Comparison of ENCODE assay signal across 13 cellular contexts in genomic region chr11:134237557-134237922, GRCh38. TPM values are rescaled to one million over a fixed set of nuclear protein-coding genes. Genes with fewer than 3 reads are reported as not detected.
DNase-seq lines count a peak whose midpoint lies in the region; ATAC-seq and TF ChIP-seq lines count a peak whose summit lies in the region.
"Had no signal": no experiment of that assay in that cellular context is flagged by ENCODE, and none has a peak within 500 bp of the region (broad histone marks: within the 10 kb centered on the region; RNA-seq: fewer than 3 reads in every experiment).

No MANE protein-coding gene starts in this region.

- CTCF ChIA-PET in T-cell (lab: Charles Lee) = no interaction called here

- H3K27ac Mint-ChIP-seq in activated naive CD8-positive, alpha-beta T cell treated with anti-CD3 and anti-CD28 coated beads, Interleukin-2, amount 10 ng/mL, durations not matched to agents 7 days and 5 days = peak overlapping the region; percentile 9
- no peak overlapping the region for H3K27ac Mint-ChIP-seq in activated naive CD8-positive, alpha-beta T cell treated with anti-CD3 and anti-CD28 coated beads, Interleukin-2, amount 50 U/mL, for 24 hours
- H3K27ac Mint-ChIP-seq in T-cell = peak overlapping the region; percentile 2 to 11
- H3K27ac Mint-ChIP-seq in endothelial cell (ENCODE audit: unreplicated experiment) = no peak overlapping the region
- H3K27ac Mint-ChIP-seq: B cell had no signal

- DNase-seq in activated naive CD8-positive, alpha-beta T cell treated with anti-CD3 and anti-CD28 coated beads, Interleukin-2, amount 10 ng/mL, durations not matched to agents 7 days and 5 days = no peak
- no peak for DNase-seq in activated naive CD8-positive, alpha-beta T cell treated with anti-CD3 and anti-CD28 coated beads, Interleukin-2, amount 50 U/mL, for 24 hours
- DNase-seq in T-cell (no peak), endothelial cell (ENCODE audit: low spot score) (no peak), C1 segment of cervical spinal cord (lab: John Stamatoyannopoulos, UW) (no peak)
- no peak for DNase-seq in effector CD4-positive, alpha-beta T cell
- DNase-seq: ACHN, Caco-2, HCEC 1CT, NCI-H187 treated with DMSO at 0.1 percent for 48 hours, NCI-H446 had no signal

- no peak overlapping the region for H3K4me3 Mint-ChIP-seq in activated naive CD8-positive, alpha-beta T cell treated with anti-CD3 and anti-CD28 coated beads, Interleukin-2, amount 10 ng/mL, durations not matched to agents 7 days and 5 days
- H3K4me3 Mint-ChIP-seq in activated naive CD8-positive, alpha-beta T cell treated with anti-CD3 and anti-CD28 coated beads, Interleukin-2, amount 50 U/mL, for 24 hours = no peak overlapping the region
- H3K4me3 Mint-ChIP-seq in T-cell (no peak overlapping the region), endothelial cell (ENCODE audit: unreplicated experiment) (peak overlapping the region; percentile 19)
- H3K4me3 Mint-ChIP-seq: B cell had no signal

- H3K27me3 Mint-ChIP-seq in activated naive CD8-positive, alpha-beta T cell treated with anti-CD3 and anti-CD28 coated beads, Interleukin-2, amount 10 ng/mL, durations not matched to agents 7 days and 5 days = no peaks in the 10 kb centered on the region
- H3K27me3 Mint-ChIP-seq in activated naive CD8-positive, alpha-beta T cell treated with anti-CD3 and anti-CD28 coated beads, Interleukin-2, amount 50 U/mL, for 24 hours = no peaks in the 10 kb centered on the region
- H3K27me3 Mint-ChIP-seq in T-cell = no peaks in the 10 kb centered on the region
- peaks cover 4% of the 10 kb centered on the region for H3K27me3 Mint-ChIP-seq in endothelial cell (ENCODE audit: unreplicated experiment)
- H3K27me3 Mint-ChIP-seq: B cell had no signal

- no peak for TF ChIP-seq CTCF in endothelial cell (IDR thresholded peaks at IDR 0.05; ENCODE audit: unreplicated experiment)

- no peaks in the 10 kb centered on the region for H3K9me3 Mint-ChIP-seq in activated naive CD8-positive, alpha-beta T cell treated with anti-CD3 and anti-CD28 coated beads, Interleukin-2, amount 10 ng/mL, durations not matched to agents 7 days and 5 days
- H3K9me3 Mint-ChIP-seq in activated naive CD8-positive, alpha-beta T cell treated with anti-CD3 and anti-CD28 coated beads, Interleukin-2, amount 50 U/mL, for 24 hours = no peaks in the 10 kb centered on the region
- H3K9me3 Mint-ChIP-seq in T-cell = no peaks in the 10 kb centered on the region
- H3K9me3 Mint-ChIP-seq in endothelial cell (ENCODE audit: unreplicated experiment) = no peaks in the 10 kb centered on the region

- ATAC-seq in activated naive CD8-positive, alpha-beta T cell treated with anti-CD3 and anti-CD28 coated beads, Interleukin-2, amount 10 ng/mL, durations not matched to agents 7 days and 5 days (ENCODE audit: low read depth) = no peak
- no peak for ATAC-seq in activated naive CD8-positive, alpha-beta T cell treated with anti-CD3 and anti-CD28 coated beads, Interleukin-2, amount 50 U/mL, for 24 hours
- ATAC-seq in T-cell (replicated peaks in 1 of 4) (no peak), GM18502 (IDR thresholded peaks at IDR 0.05; ENCODE audit: poor library complexity, unreplicated experiment) (no peak)

- peaks cover 4% of the 10 kb centered on the region for H3K4me1 Mint-ChIP-seq in activated naive CD8-positive, alpha-beta T cell treated with anti-CD3 and anti-CD28 coated beads, Interleukin-2, amount 10 ng/mL, durations not matched to agents 7 days and 5 days
- H3K4me1 Mint-ChIP-seq in activated naive CD8-positive, alpha-beta T cell treated with anti-CD3 and anti-CD28 coated beads, Interleukin-2, amount 50 U/mL, for 24 hours = peaks cover 8% of the 10 kb centered on the region
- H3K4me1 Mint-ChIP-seq in T-cell (peaks cover 3 to 7% (median 7%) of the 10 kb centered on the region in 3 donors), endothelial cell (ENCODE audit: unreplicated experiment) (peaks cover 11% of the 10 kb centered on the region)

- peaks cover 10% of the 10 kb centered on the region for H3K36me3 Mint-ChIP-seq in activated naive CD8-positive, alpha-beta T cell treated with anti-CD3 and anti-CD28 coated beads, Interleukin-2, amount 10 ng/mL, durations not matched to agents 7 days and 5 days
- H3K36me3 Mint-ChIP-seq in activated naive CD8-positive, alpha-beta T cell treated with anti-CD3 and anti-CD28 coated beads, Interleukin-2, amount 50 U/mL, for 24 hours (ENCODE audit: low read depth) = peaks cover 10% of the 10 kb centered on the region
- peaks cover 45% of the 10 kb centered on the region for H3K36me3 Mint-ChIP-seq in T-cell
- peaks cover 47% of the 10 kb centered on the region for H3K36me3 Mint-ChIP-seq in endothelial cell (ENCODE audit: low read depth, unreplicated experiment)

- POLR2A ChIA-PET in activated naive CD8-positive, alpha-beta T cell treated with anti-CD3 and anti-CD28 coated beads, Interleukin-2, amount 10 ng/mL, durations not matched to agents 7 days and 5 days (lab: Charles Lee) = interaction anchor here (0.7 to 1.1 kb wide), 2 partner anchors 12 to 16 kb away, joined by 3 read pairs; partner anchors contain the start of genes ACAD8 and THYN1
- POLR2A ChIA-PET in T-cell (lab: Charles Lee) = interaction anchor here in 1 of 2 donors (0.8 kb wide), 1 partner anchor 13 kb away, joined by 4 read pairs; the partner anchor contains the start of genes NCAPD3 and VPS26B

RNA-seq across cellular contexts. Expression of gene VPS26B, which starts 13.1 kb away (rescaled TPM):
- 10 to 100 TPM; 75.8 to 76.3 TPM for total RNA-seq in activated naive CD8-positive, alpha-beta T cell treated with anti-CD3 and anti-CD28 coated beads, Interleukin-2, amount 10 ng/mL, durations not matched to agents 7 days and 5 days
- total RNA-seq in T-cell (10 to 100 TPM; 60.3 to 65.1 (median 62.7) TPM), endothelial cell (ENCODE audit: unreplicated experiment) (132 TPM)

RNA-seq across cellular contexts. Expression of gene NCAPD3, which starts 13.8 kb away (rescaled TPM):
- 100 to 1,000 TPM; 114 to 115 TPM for total RNA-seq in activated naive CD8-positive, alpha-beta T cell treated with anti-CD3 and anti-CD28 coated beads, Interleukin-2, amount 10 ng/mL, durations not matched to agents 7 days and 5 days
- total RNA-seq in T-cell (10 to 100 TPM; 33.7 to 41.9 (median 36.8) TPM), endothelial cell (ENCODE audit: unreplicated experiment) (25.4 TPM)

RNA-seq across cellular contexts. Expression of gene THYN1, which starts 15.6 kb away (rescaled TPM):
- total RNA-seq in activated naive CD8-positive, alpha-beta T cell treated with anti-CD3 and anti-CD28 coated beads, Interleukin-2, amount 10 ng/mL, durations not matched to agents 7 days and 5 days = 10 to 100 TPM; 65.8 to 66.8 TPM
- total RNA-seq in T-cell = 10 to 100 TPM; 37.5 to 57.6 (median 55.5) TPM
- 42.5 TPM for total RNA-seq in endothelial cell (ENCODE audit: unreplicated experiment)

RNA-seq across cellular contexts. Expression of gene ACAD8, which starts 15.8 kb away (rescaled TPM):
- total RNA-seq in activated naive CD8-positive, alpha-beta T cell treated with anti-CD3 and anti-CD28 coated beads, Interleukin-2, amount 10 ng/mL, durations not matched to agents 7 days and 5 days = 10 to 100 TPM; 29.0 to 29.5 TPM
- total RNA-seq in T-cell = 10 to 100 TPM; 22.1 to 40.2 (median 38.2) TPM
- 33.5 TPM for total RNA-seq in endothelial cell (ENCODE audit: unreplicated experiment)

RNA-seq across cellular contexts. Expression of gene GLB1L3, which starts 38.6 kb away (rescaled TPM):
- total RNA-seq in activated naive CD8-positive, alpha-beta T cell treated with anti-CD3 and anti-CD28 coated beads, Interleukin-2, amount 10 ng/mL, durations not matched to agents 7 days and 5 days = 1 to 10 TPM; 5.2 to 6.1 TPM
- total RNA-seq in T-cell (1 to 10 TPM; 1.3 to 2.8 (median 1.9) TPM), endothelial cell (ENCODE audit: unreplicated experiment) (16.5 TPM)
- total RNA-seq: B cell, Caco-2 had no signal

Comparison
In these comparisons a context has a peak if more than half of its experiments do, and no peak if none do; other contexts are left out.
1. H3K27ac Mint-ChIP-seq: peak in activated naive CD8-positive, alpha-beta T cell treated with anti-CD3 and anti-CD28 coated beads, Interleukin-2, amount 10 ng/mL, durations not matched to agents 7 days and 5 days (single experiment) and T-cell (2 of 2); none in activated naive CD8-positive, alpha-beta T cell treated with anti-CD3 and anti-CD28 coated beads, Interleukin-2, amount 50 U/mL, for 24 hours (single experiment) and endothelial cell (single experiment).